9 cellular contexts compared by ENCODE assay signal in the genomic region with DNA sequence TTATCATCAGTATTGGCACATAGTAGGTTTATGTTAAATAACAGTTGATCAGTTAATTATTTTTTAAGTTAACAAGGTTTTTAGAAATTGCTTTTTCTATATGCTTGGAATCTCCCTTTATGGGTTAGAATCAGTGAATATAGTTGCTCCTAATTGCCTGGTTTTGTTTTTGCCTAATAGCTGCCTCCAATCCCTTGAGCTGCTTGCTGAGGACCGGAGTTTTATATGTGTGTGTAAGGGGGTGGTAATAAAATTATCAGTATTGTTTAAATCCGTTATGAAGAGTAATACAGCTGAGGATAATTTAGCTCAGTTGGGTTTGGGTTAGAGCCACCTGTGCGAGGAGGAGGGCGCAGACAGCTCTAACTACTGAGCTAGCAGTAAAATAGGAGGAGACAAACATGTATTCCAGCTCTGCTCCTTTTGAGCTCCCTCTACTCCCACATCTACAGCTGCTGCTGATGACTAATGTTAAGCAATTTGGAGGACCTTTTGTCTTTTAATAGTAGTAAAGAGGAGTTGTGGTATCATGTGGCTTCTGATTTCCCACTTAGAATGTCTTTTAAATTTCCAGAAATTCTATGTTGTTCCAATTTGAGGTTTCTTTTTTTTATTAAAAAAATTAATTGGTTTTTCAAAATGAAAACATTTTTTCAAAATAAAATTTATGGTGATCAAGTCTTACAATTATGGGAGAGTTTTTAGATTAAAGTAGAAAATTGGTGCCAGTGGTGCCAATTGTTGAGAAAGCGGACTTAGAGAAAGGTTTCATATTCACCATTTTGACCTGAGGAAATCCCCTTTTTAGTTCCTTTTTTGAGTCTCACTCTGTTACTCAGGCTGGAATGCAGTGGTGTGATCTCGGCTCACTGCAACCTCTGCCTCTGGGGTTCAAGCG.
DNase-seq lines count a peak whose midpoint lies in the region; ATAC-seq and TF ChIP-seq lines count a peak whose summit lies in the region.
"Had no signal": no experiment of that assay in that cellular context is flagged by ENCODE, and none has a peak within 500 bp of the region (broad histone marks: within the 10 kb centered on the region; RNA-seq: fewer than 3 reads in every experiment).

No MANE protein-coding gene starts in this region.

- H3K4me3 ChIP-seq in fibroblast of villous mesenchyme (ENCODE audit: low read depth, low read length): no peak overlapping the region

- no peaks in the 10 kb centered on the region for H3K27me3 Mint-ChIP-seq in CD4-positive, alpha-beta T cell
- H3K27me3 Mint-ChIP-seq: activated naive CD8-positive, alpha-beta T cell treated with anti-CD3 and anti-CD28 coated beads, Interleukin-2, amount 10 ng/mL, durations not matched to agents 7 days and 5 days had no signal

- no peaks in the 10 kb centered on the region for H3K4me1 Mint-ChIP-seq in CD4-positive, alpha-beta T cell (ENCODE audit: low read depth)
- H3K4me1 Mint-ChIP-seq: activated naive CD8-positive, alpha-beta T cell treated with anti-CD3 and anti-CD28 coated beads, Interleukin-2, amount 10 ng/mL, durations not matched to agents 7 days and 5 days had no signal

- no peak overlapping the region for H3K27ac Mint-ChIP-seq in CD4-positive, alpha-beta T cell
- H3K27ac Mint-ChIP-seq: activated naive CD8-positive, alpha-beta T cell treated with anti-CD3 and anti-CD28 coated beads, Interleukin-2, amount 10 ng/mL, durations not matched to agents 7 days and 5 days had no signal

- no peak overlapping the region for H3K4me3 Mint-ChIP-seq in CD4-positive, alpha-beta T cell
- H3K4me3 Mint-ChIP-seq: activated naive CD8-positive, alpha-beta T cell treated with anti-CD3 and anti-CD28 coated beads, Interleukin-2, amount 10 ng/mL, durations not matched to agents 7 days and 5 days had no signal

- CTCF ChIA-PET in CD4-positive, alpha-beta T cell (lab: Charles Lee): no interaction called here

- ATAC-seq in GM21723 (IDR thresholded peaks at IDR 0.05; ENCODE audit: unreplicated experiment): peak; percentile 54
- no peak for ATAC-seq in CD4-positive, alpha-beta T cell (ENCODE audit: poor library complexity)

- no peaks in the 10 kb centered on the region for H3K36me3 Mint-ChIP-seq in CD4-positive, alpha-beta T cell (ENCODE audit: low read depth)

- no peak overlapping the region for H3K27ac ChIP-seq in CD4-positive, alpha-beta T cell (ENCODE audit: low read depth, low read length)

- no peak for TF ChIP-seq CTCF in fibroblast of villous mesenchyme (IDR thresholded peaks at IDR 0.05; ENCODE audit: insufficient read depth, low read depth, low read length)
- no peak for TF ChIP-seq CTCF in CD4-positive, alpha-beta T cell (IDR thresholded peaks at IDR 0.05)

- DNase-seq in AG20443 (ENCODE audit: low spot score): peak; percentile 64
- DNase-seq in NOMO-1 treated with DMSO at 0.1 percent for 48 hours (lab: John Stamatoyannopoulos, UW; ENCODE audit: unreplicated experiment): peak; percentile 75
- peak; percentile 72 for DNase-seq in fibroblast of villous mesenchyme (ENCODE audit: low read depth)
- no peak for DNase-seq in activated T-cell treated with anti-CD3 and anti-CD28 coated beads for 4 hours
- no peak for DNase-seq in LoVo (ENCODE audit: low spot score)
- no peak for DNase-seq in CD4-positive, alpha-beta T cell
- DNase-seq in effector CD8-positive, alpha-beta T cell (lab: John Stamatoyannopoulos, UW): no peak
- DNase-seq: activated naive CD8-positive, alpha-beta T cell treated with anti-CD3 and anti-CD28 coated beads, Interleukin-2, amount 10 ng/mL, durations not matched to agents 7 days and 5 days had no signal

- POLR2A ChIA-PET in CD4-positive, alpha-beta T cell (lab: Charles Lee): no interaction called here

- intact Hi-C loops in CD4-positive, alpha-beta T cell (cut with DNase I, micrococcal nuclease): no loop called here

- H3K9me3 ChIP-seq in CD4-positive, alpha-beta T cell (ENCODE audit: control insufficient read depth, low read length): no peaks in the 10 kb centered on the region

- H3K27me3 ChIP-seq in CD4-positive, alpha-beta T cell (ENCODE audit: control insufficient read depth, insufficient read depth, low read length): no peaks in the 10 kb centered on the region

- H3K9me3 Mint-ChIP-seq in CD4-positive, alpha-beta T cell: no peaks in the 10 kb centered on the region
- H3K9me3 Mint-ChIP-seq: activated naive CD8-positive, alpha-beta T cell treated with anti-CD3 and anti-CD28 coated beads, Interleukin-2, amount 10 ng/mL, durations not matched to agents 7 days and 5 days had no signal

Comparison
In these comparisons a context has a peak if more than half of its experiments do, and no peak if none do; other contexts are left out.
1. DNase-seq: peak in AG20443 (single experiment), NOMO-1 treated with DMSO at 0.1 percent for 48 hours (single experiment) and fibroblast of villous mesenchyme (single experiment); none in activated T-cell treated with anti-CD3 and anti-CD28 coated beads for 4 hours (single experiment), LoVo (single experiment), CD4-positive, alpha-beta T cell (0 of 10) and effector CD8-positive, alpha-beta T cell (single experiment).